10 cellular contexts compared by ENCODE assay signal in genomic region chr7:142445019-142445686, GRCh38.
DNase-seq lines count a peak whose midpoint lies in the region; ATAC-seq, FAIRE-seq and TF ChIP-seq lines count a peak whose summit lies in the region.
"Had no signal": no experiment of that assay in that cellular context is flagged by ENCODE, and none has a peak within 500 bp of the region (broad histone marks: within the 10 kb centered on the region; RNA-seq: fewer than 3 reads in every experiment).

No MANE protein-coding gene starts in this region.

- H2AFZ ChIP-seq in Karpas-422 (ENCODE audit: low read length): no peak overlapping the region

- H2BK5ac ChIP-seq in mesendoderm (ENCODE audit: low read length): no peak overlapping the region

- peak; percentile 30 for TF ChIP-seq CTCF in D721Med (IDR thresholded peaks at IDR 0.05; ENCODE audit: insufficient read depth, missing control alignments)

- H3K36me3 Mint-ChIP-seq in activated T-cell treated with anti-CD3 and anti-CD28 coated beads, Interleukin-2, amount 50 U/mL, for 72 hours (ENCODE audit: insufficient read depth in 2 of 2): no peaks in the 10 kb centered on the region

- no peak overlapping the region for H4K5ac ChIP-seq in mesendoderm (ENCODE audit: low read length)

- H3K36me3 ChIP-seq in Karpas-422 (ENCODE audit: insufficient read depth, low read length): no peaks in the 10 kb centered on the region
- no peaks in the 10 kb centered on the region for H3K36me3 ChIP-seq in mesendoderm (ENCODE audit: control insufficient read depth, insufficient read depth, low read length)
- H3K36me3 ChIP-seq: esophagus muscularis mucosa had no signal

- H3K79me2 ChIP-seq in Karpas-422 (ENCODE audit: low read length) (no peaks in the 10 kb centered on the region), mesendoderm (ENCODE audit: control insufficient read depth, insufficient read depth, low read length) (no peaks in the 10 kb centered on the region)

- no peak overlapping the region for H2AK5ac ChIP-seq in mesendoderm (ENCODE audit: low read length)

- no peak overlapping the region for H2BK120ac ChIP-seq in mesendoderm (ENCODE audit: low read depth, low read length)

- peaks cover 5% of the 10 kb centered on the region for H3K27me3 Mint-ChIP-seq in activated T-cell treated with anti-CD3 and anti-CD28 coated beads, Interleukin-2, amount 50 U/mL, for 72 hours (ENCODE audit: low read depth)

- no peak overlapping the region for H2BK15ac ChIP-seq in mesendoderm (replicated peaks; ENCODE audit: low read depth)

- ATAC-seq in activated T-cell treated with anti-CD3 and anti-CD28 coated beads, Interleukin-2, amount 50 U/mL, for 72 hours (replicated peaks in 1 of 2): peak; percentile 60 to 67
- no peak for ATAC-seq in left lobe of liver
- ATAC-seq in GM18861 (IDR thresholded peaks at IDR 0.05; ENCODE audit: unreplicated experiment): no peak

- no peak overlapping the region for H3K4ac ChIP-seq in mesendoderm (ENCODE audit: low read depth, low read length)

- no peak overlapping the region for H3K23ac ChIP-seq in mesendoderm (ENCODE audit: low read length)

- H3K4me1 Mint-ChIP-seq in activated T-cell treated with anti-CD3 and anti-CD28 coated beads, Interleukin-2, amount 50 U/mL, for 72 hours (ENCODE audit: low read depth): peaks cover 40% of the 10 kb centered on the region

- H4K20me1 ChIP-seq in Karpas-422 (ENCODE audit: insufficient read depth, low read depth, low read length): no peaks in the 10 kb centered on the region

- no peak overlapping the region for H3K4me3 ChIP-seq in Karpas-422 (ENCODE audit: low read length)
- no peak overlapping the region for H3K4me3 ChIP-seq in mesendoderm (ENCODE audit: low read length)
- H3K4me3 ChIP-seq: esophagus muscularis mucosa had no signal

- H3K18ac ChIP-seq in mesendoderm (ENCODE audit: low read length): no peak overlapping the region

- no peak overlapping the region for H4K8ac ChIP-seq in mesendoderm (ENCODE audit: low read depth, low read length)

- DNase-seq in D721Med (ENCODE audit: insufficient read length, low spot score) (peak; percentile 36), Karpas-422 (peak; percentile 75), mesendoderm (peak; percentile 79), NCI-H524 treated with DMSO at 0.1 percent for 48 hours (lab: John Stamatoyannopoulos, UW) (no peak), left lobe of liver (ENCODE audit: low spot score) (no peak), GOT3 (lab: John Stamatoyannopoulos, UW) (no peak)
- peak; percentile 39 to 44 for DNase-seq in activated T-cell treated with anti-CD3 and anti-CD28 coated beads, Interleukin-2, amount 50 U/mL, for 72 hours
- DNase-seq: NCI-H2171 treated with DMSO at 0.1 percent for 48 hours had no signal

- H3K27ac ChIP-seq in Karpas-422 (ENCODE audit: low read length) (no peak overlapping the region), mesendoderm (ENCODE audit: low read depth, low read length) (no peak overlapping the region)
- H3K27ac ChIP-seq: esophagus muscularis mucosa had no signal

- H3K9ac ChIP-seq in Karpas-422 (ENCODE audit: low read length): no peak overlapping the region
- H3K9ac ChIP-seq in mesendoderm (ENCODE audit: low read length): no peak overlapping the region

- no peaks in the 10 kb centered on the region for H3K9me3 ChIP-seq in Karpas-422 (ENCODE audit: low read length)
- H3K9me3 ChIP-seq: esophagus muscularis mucosa had no signal

- H3K56ac ChIP-seq in mesendoderm (ENCODE audit: low read length): no peak overlapping the region

- no peaks in the 10 kb centered on the region for H3K79me1 ChIP-seq in mesendoderm (ENCODE audit: low read length)

- H3K4me1 ChIP-seq in Karpas-422 (ENCODE audit: low read length) (no peaks in the 10 kb centered on the region), mesendoderm (ENCODE audit: control insufficient read depth, low read depth, low read length) (no peaks in the 10 kb centered on the region)
- H3K4me1 ChIP-seq: esophagus muscularis mucosa had no signal

- H3K4me3 Mint-ChIP-seq in activated T-cell treated with anti-CD3 and anti-CD28 coated beads, Interleukin-2, amount 50 U/mL, for 72 hours: no peak overlapping the region

- no peak for FAIRE-seq in D721Med (lab: Jason Lieb, UNC)

- H3K27ac Mint-ChIP-seq in activated T-cell treated with anti-CD3 and anti-CD28 coated beads, Interleukin-2, amount 50 U/mL, for 72 hours: no peak overlapping the region

- H3K27me3 ChIP-seq in Karpas-422 (ENCODE audit: low read length) (no peaks in the 10 kb centered on the region), mesendoderm (ENCODE audit: insufficient read depth, low read length, poor library complexity) (no peaks in the 10 kb centered on the region)

- WGBS in mesendoderm (ENCODE audit: extremely low coverage, insufficient coverage, low lambda C conversion rate): no CpG with 5 or more reads among the region's 7 CpGs

- no peak overlapping the region for H3K4me2 ChIP-seq in Karpas-422 (ENCODE audit: low read depth, low read length, poor library complexity, severe bottlenecking)
- H3K4me2 ChIP-seq in mesendoderm (ENCODE audit: low read length): no peak overlapping the region

- H3K9me2 ChIP-seq in Karpas-422 (replicated peaks; ENCODE audit: insufficient read depth, low read length): no peaks in the 10 kb centered on the region

- no peaks in the 10 kb centered on the region for H3K9me3 Mint-ChIP-seq in activated T-cell treated with anti-CD3 and anti-CD28 coated beads, Interleukin-2, amount 50 U/mL, for 72 hours

Comparison
In these comparisons a context has a peak if more than half of its experiments do, and no peak if none do; other contexts are left out.
1. DNase-seq: peak in D721Med (single experiment), Karpas-422 (single experiment), activated T-cell treated with anti-CD3 and anti-CD28 coated beads, Interleukin-2, amount 50 U/mL, for 72 hours (2 of 2) and mesendoderm (single experiment); none in NCI-H524 treated with DMSO at 0.1 percent for 48 hours (single experiment), left lobe of liver (single experiment) and GOT3 (single experiment).
2. ATAC-seq: peak in activated T-cell treated with anti-CD3 and anti-CD28 coated beads, Interleukin-2, amount 50 U/mL, for 72 hours (2 of 2); none in left lobe of liver (single experiment) and GM18861 (single experiment).